Comparison of ENCODE assay signal across 8 cellular contexts in genomic region chr12:71438670-71439361, GRCh38. TPM values are rescaled to one million over a fixed set of nuclear protein-coding genes. Genes with fewer than 3 reads are reported as not detected.
DNase-seq lines count a peak whose midpoint lies in the region; ATAC-seq and TF ChIP-seq lines count a peak whose summit lies in the region.

No MANE protein-coding gene starts in this region.

- H3K36me3 ChIP-seq in endocrine pancreas (ENCODE audit: control insufficient read depth, insufficient read depth, low read length) (no peaks in the 10 kb centered on the region), neural progenitor cell (no peaks in the 10 kb centered on the region)

- H3K9me3 ChIP-seq in endocrine pancreas (ENCODE audit: control insufficient read depth, low read length) (no peaks in the 10 kb centered on the region), neural progenitor cell (ENCODE audit: low read depth) (no peaks in the 10 kb centered on the region)

- no peaks in the 10 kb centered on the region for H4K20me1 ChIP-seq in neural progenitor cell (ENCODE audit: low read depth)

- H3K27ac ChIP-seq in neural progenitor cell: no peak overlapping the region

- TF ChIP-seq CTCF in neural progenitor cell (IDR thresholded peaks at IDR 0.05): no peak

- peak overlapping the region; percentile 98 for H3K4me2 ChIP-seq in neural progenitor cell

- H3F3A ChIP-seq in neural progenitor cell (ENCODE audit: low read depth): peaks cover 7% of the 10 kb centered on the region

- H3K4me1 Mint-ChIP-seq in neural progenitor cell: peaks cover 27% of the 10 kb centered on the region

- peak overlapping the region; percentile 94 for H2AFZ ChIP-seq in neural progenitor cell (replicated peaks)

- DNase-seq in EH (ENCODE audit: low read depth) (peak; percentile 4), NCI-H345 treated with DMSO at 0.1 percent for 48 hours (lab: John Stamatoyannopoulos, UW; ENCODE audit: unreplicated experiment) (peak; percentile 39), neural progenitor cell (ENCODE audit: low spot score) (peak; percentile 47), NCI-H128 (lab: John Stamatoyannopoulos, UW; ENCODE audit: unreplicated experiment) (no peak)
- no peak for DNase-seq in stimulated activated naive CD4-positive, alpha-beta T cell treated with Interleukin-2 at 50 U/mL for 16 hours (lab: John Stamatoyannopoulos, UW)

- no peak for ATAC-seq in HG02840 (IDR thresholded peaks at IDR 0.05; ENCODE audit: low FRiP score, unreplicated experiment)
- ATAC-seq in GM21529 (IDR thresholded peaks at IDR 0.05; ENCODE audit: unreplicated experiment): no peak

- H3K4me3 ChIP-seq in endocrine pancreas (ENCODE audit: control insufficient read depth, insufficient read depth, low read length) (peak overlapping the region; percentile 48), neural progenitor cell (peak overlapping the region; percentile 62)

- peak overlapping the region; percentile 94 for H3K4me3 Mint-ChIP-seq in neural progenitor cell

- H3K27me3 Mint-ChIP-seq in neural progenitor cell (ENCODE audit: insufficient read depth, low read depth): peaks cover 27% of the 10 kb centered on the region

- H3K27me3 ChIP-seq in endocrine pancreas (ENCODE audit: control insufficient read depth, insufficient read depth, low read length) (no peaks in the 10 kb centered on the region), neural progenitor cell (peaks cover 71% of the 10 kb centered on the region)

- H3K4me1 ChIP-seq in endocrine pancreas (ENCODE audit: control insufficient read depth, insufficient read depth, low read length) (no peaks in the 10 kb centered on the region), neural progenitor cell (peaks cover 16% of the 10 kb centered on the region)

- H3K27ac Mint-ChIP-seq in neural progenitor cell: peak overlapping the region; percentile 18

- no peak overlapping the region for H3K9ac ChIP-seq in endocrine pancreas (ENCODE audit: control insufficient read depth, insufficient read depth, low read length)
- no peak overlapping the region for H3K9ac ChIP-seq in neural progenitor cell

- peaks cover 13% of the 10 kb centered on the region for H3K36me3 Mint-ChIP-seq in neural progenitor cell

- no peaks in the 10 kb centered on the region for H3K79me2 ChIP-seq in neural progenitor cell (ENCODE audit: low read depth)

- H3K9me3 Mint-ChIP-seq in neural progenitor cell: peaks cover 37% of the 10 kb centered on the region

RNA-seq across cellular contexts. Expression of gene LGR5, which starts 0.8 kb away (rescaled TPM):
- total RNA-seq in neural progenitor cell (ENCODE audit: low replicate concordance): 0.71 and 1.4 TPM in 2 replicates

Comparison
In these comparisons a context has a peak if more than half of its experiments do, and no peak if none do; other contexts are left out.
1. DNase-seq: peak in EH (single experiment), NCI-H345 treated with DMSO at 0.1 percent for 48 hours (single experiment) and neural progenitor cell (single experiment); none in stimulated activated naive CD4-positive, alpha-beta T cell treated with Interleukin-2 at 50 U/mL for 16 hours (single experiment) and NCI-H128 (single experiment).